In the genomic region with DNA sequence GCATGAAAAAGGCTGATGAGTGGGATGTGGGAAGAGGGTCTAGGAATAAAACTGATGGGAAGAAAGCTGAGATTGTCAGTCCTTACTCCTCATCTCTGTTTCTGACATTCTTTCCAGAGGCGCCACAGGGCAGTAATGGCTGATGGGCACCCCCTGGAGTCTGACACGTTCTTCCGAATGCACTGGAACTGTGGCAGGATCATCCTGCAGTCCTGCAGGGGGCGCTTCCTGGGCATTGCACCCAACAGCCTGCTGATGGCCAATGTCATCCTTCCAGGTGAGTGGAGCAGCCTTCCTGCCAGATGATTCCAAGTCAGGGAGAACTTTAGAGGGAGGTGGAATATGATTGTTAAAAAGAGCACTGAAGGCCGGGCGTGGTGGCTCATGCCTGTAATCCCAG, we compare ENCODE assay signal across 10 cellular contexts. TPM values are rescaled to one million over a fixed set of nuclear protein-coding genes. Genes with fewer than 3 reads are reported as not detected.
DNase-seq lines count a peak whose midpoint lies in the region; ATAC-seq and TF ChIP-seq lines count a peak whose summit lies in the region.
"Had no signal": no experiment of that assay in that cellular context is flagged by ENCODE, and none has a peak within 500 bp of the region (broad histone marks: within the 10 kb centered on the region; RNA-seq: fewer than 3 reads in every experiment).

No MANE protein-coding gene starts in this region.

- no peaks in the 10 kb centered on the region for H3K9me3 Mint-ChIP-seq in GM23338
- H3K9me3 Mint-ChIP-seq in natural killer cell, result no peaks in the 10 kb centered on the region
- H3K9me3 Mint-ChIP-seq: activated T-cell treated with anti-CD3 and anti-CD28 coated beads, Interleukin-2, amount 50 U/mL, for 24 hours had no signal

- no peaks in the 10 kb centered on the region for H3K27me3 ChIP-seq in GM23338 (ENCODE audit: insufficient read depth)

- H3K4me1 Mint-ChIP-seq in GM23338 (peaks cover 16% of the 10 kb centered on the region), natural killer cell (no peaks in the 10 kb centered on the region)

- H2AFZ ChIP-seq in GM23338, result no peak overlapping the region

- intact Hi-C loops in natural killer cell (cut with micrococcal nuclease), result no loop called here

- no peaks in the 10 kb centered on the region for H3K36me3 ChIP-seq in GM23338 (ENCODE audit: insufficient read depth)
- H3K36me3 ChIP-seq: SJSA1 had no signal

- H3K27ac Mint-ChIP-seq in GM23338 (no peak overlapping the region), natural killer cell (no peak overlapping the region)
- H3K27ac Mint-ChIP-seq: activated T-cell treated with anti-CD3 and anti-CD28 coated beads, Interleukin-2, amount 50 U/mL, for 24 hours had no signal

- DNase-seq in AG04449 (ENCODE audit: low read depth, low spot score) (no peak), GM23338 (ENCODE audit: low spot score) (peak; percentile 95), cardiac fibroblast (ENCODE audit: low read depth in 2 of 2) (peak in 1 of 2 donors; percentile 24), natural killer cell (no peak), NCI-H226 (no peak)
- DNase-seq: activated T-cell treated with anti-CD3 and anti-CD28 coated beads, Interleukin-2, amount 50 U/mL, for 24 hours; Kasumi-1 had no signal

- POLR2A ChIA-PET in AG04449 (lab: Yijun Ruan, JAX), result no interaction called here

- H3K4me3 Mint-ChIP-seq in GM23338 (no peak overlapping the region), natural killer cell (no peak overlapping the region)
- H3K4me3 Mint-ChIP-seq: activated T-cell treated with anti-CD3 and anti-CD28 coated beads, Interleukin-2, amount 50 U/mL, for 24 hours had no signal

- peaks cover 11% of the 10 kb centered on the region; the same call in 1 of the 2 replicates for H3K4me1 ChIP-seq in GM23338 (ENCODE audit: insufficient read depth)
- H3K4me1 ChIP-seq: SJSA1 had no signal

- ATAC-seq in GM23338 (peak; percentile 95), natural killer cell (no peak), GM21717 (IDR thresholded peaks at IDR 0.05; ENCODE audit: unreplicated experiment) (no peak)

- H3K79me2 ChIP-seq in GM23338 (replicated peaks; ENCODE audit: insufficient read depth), result no peaks in the 10 kb centered on the region

- H3K4me2 ChIP-seq in GM23338, result no peak overlapping the region

- H4K20me1 ChIP-seq in GM23338 (replicated peaks; ENCODE audit: insufficient read depth), result no peaks in the 10 kb centered on the region

- no peaks in the 10 kb centered on the region for H3K36me3 Mint-ChIP-seq in GM23338 (ENCODE audit: low read depth)
- no peaks in the 10 kb centered on the region for H3K36me3 Mint-ChIP-seq in natural killer cell

- no peaks in the 10 kb centered on the region for H3F3A ChIP-seq in GM23338 (replicated peaks; ENCODE audit: low read depth)

- no peaks in the 10 kb centered on the region for H3K9me2 ChIP-seq in GM23338 (ENCODE audit: insufficient read depth)

- no peak overlapping the region for H3K27ac ChIP-seq in GM23338 (ENCODE audit: low read depth)
- H3K27ac ChIP-seq: SJSA1 had no signal

- TF ChIP-seq CTCF in AG04449 (IDR thresholded peaks at IDR 0.05; ENCODE audit: insufficient read depth, low read length, missing control alignments) (peak; percentile 33), GM23338 (conservative IDR thresholded peaks at IDR 0.05; ENCODE audit: low read depth in 2 of 2) (peak; percentile 94 to 98), cardiac fibroblast (IDR thresholded peaks at IDR 0.05; ENCODE audit: low read depth, low read length) (peak; percentile 38), natural killer cell (IDR thresholded peaks at IDR 0.05) (no peak)

- H3K27me3 Mint-ChIP-seq in GM23338 (ENCODE audit: insufficient read depth, low read depth, poor library complexity), result peaks cover 3% of the 10 kb centered on the region
- no peaks in the 10 kb centered on the region for H3K27me3 Mint-ChIP-seq in natural killer cell (ENCODE audit: low read depth in 2 of 2)
- H3K27me3 Mint-ChIP-seq: activated T-cell treated with anti-CD3 and anti-CD28 coated beads, Interleukin-2, amount 50 U/mL, for 24 hours had no signal

- CTCF ChIA-PET in AG04449 (lab: Yijun Ruan, JAX), result interaction anchor here (0.7 to 1.2 kb wide), 2 partner anchors 111 to 611 kb away, joined by 3 to 4 read pairs; no protein-coding TSS in a partner anchor

- no peak overlapping the region for H3K4me3 ChIP-seq in AG04449 (ENCODE audit: low read depth, low read length)
- no peak overlapping the region for H3K4me3 ChIP-seq in GM23338
- H3K4me3 ChIP-seq in cardiac fibroblast (replicated peaks in 1 of 2; ENCODE audit: low read depth in 2 of 2, low read length in 2 of 2), result no peak overlapping the region
- H3K4me3 ChIP-seq: lung, SJSA1 had no signal

TF ChIP-seq in GM23338, 12 proteins besides CTCF, POLR2A, EP300 and RAD21:
- TF ChIP-seq, protein P1, sequence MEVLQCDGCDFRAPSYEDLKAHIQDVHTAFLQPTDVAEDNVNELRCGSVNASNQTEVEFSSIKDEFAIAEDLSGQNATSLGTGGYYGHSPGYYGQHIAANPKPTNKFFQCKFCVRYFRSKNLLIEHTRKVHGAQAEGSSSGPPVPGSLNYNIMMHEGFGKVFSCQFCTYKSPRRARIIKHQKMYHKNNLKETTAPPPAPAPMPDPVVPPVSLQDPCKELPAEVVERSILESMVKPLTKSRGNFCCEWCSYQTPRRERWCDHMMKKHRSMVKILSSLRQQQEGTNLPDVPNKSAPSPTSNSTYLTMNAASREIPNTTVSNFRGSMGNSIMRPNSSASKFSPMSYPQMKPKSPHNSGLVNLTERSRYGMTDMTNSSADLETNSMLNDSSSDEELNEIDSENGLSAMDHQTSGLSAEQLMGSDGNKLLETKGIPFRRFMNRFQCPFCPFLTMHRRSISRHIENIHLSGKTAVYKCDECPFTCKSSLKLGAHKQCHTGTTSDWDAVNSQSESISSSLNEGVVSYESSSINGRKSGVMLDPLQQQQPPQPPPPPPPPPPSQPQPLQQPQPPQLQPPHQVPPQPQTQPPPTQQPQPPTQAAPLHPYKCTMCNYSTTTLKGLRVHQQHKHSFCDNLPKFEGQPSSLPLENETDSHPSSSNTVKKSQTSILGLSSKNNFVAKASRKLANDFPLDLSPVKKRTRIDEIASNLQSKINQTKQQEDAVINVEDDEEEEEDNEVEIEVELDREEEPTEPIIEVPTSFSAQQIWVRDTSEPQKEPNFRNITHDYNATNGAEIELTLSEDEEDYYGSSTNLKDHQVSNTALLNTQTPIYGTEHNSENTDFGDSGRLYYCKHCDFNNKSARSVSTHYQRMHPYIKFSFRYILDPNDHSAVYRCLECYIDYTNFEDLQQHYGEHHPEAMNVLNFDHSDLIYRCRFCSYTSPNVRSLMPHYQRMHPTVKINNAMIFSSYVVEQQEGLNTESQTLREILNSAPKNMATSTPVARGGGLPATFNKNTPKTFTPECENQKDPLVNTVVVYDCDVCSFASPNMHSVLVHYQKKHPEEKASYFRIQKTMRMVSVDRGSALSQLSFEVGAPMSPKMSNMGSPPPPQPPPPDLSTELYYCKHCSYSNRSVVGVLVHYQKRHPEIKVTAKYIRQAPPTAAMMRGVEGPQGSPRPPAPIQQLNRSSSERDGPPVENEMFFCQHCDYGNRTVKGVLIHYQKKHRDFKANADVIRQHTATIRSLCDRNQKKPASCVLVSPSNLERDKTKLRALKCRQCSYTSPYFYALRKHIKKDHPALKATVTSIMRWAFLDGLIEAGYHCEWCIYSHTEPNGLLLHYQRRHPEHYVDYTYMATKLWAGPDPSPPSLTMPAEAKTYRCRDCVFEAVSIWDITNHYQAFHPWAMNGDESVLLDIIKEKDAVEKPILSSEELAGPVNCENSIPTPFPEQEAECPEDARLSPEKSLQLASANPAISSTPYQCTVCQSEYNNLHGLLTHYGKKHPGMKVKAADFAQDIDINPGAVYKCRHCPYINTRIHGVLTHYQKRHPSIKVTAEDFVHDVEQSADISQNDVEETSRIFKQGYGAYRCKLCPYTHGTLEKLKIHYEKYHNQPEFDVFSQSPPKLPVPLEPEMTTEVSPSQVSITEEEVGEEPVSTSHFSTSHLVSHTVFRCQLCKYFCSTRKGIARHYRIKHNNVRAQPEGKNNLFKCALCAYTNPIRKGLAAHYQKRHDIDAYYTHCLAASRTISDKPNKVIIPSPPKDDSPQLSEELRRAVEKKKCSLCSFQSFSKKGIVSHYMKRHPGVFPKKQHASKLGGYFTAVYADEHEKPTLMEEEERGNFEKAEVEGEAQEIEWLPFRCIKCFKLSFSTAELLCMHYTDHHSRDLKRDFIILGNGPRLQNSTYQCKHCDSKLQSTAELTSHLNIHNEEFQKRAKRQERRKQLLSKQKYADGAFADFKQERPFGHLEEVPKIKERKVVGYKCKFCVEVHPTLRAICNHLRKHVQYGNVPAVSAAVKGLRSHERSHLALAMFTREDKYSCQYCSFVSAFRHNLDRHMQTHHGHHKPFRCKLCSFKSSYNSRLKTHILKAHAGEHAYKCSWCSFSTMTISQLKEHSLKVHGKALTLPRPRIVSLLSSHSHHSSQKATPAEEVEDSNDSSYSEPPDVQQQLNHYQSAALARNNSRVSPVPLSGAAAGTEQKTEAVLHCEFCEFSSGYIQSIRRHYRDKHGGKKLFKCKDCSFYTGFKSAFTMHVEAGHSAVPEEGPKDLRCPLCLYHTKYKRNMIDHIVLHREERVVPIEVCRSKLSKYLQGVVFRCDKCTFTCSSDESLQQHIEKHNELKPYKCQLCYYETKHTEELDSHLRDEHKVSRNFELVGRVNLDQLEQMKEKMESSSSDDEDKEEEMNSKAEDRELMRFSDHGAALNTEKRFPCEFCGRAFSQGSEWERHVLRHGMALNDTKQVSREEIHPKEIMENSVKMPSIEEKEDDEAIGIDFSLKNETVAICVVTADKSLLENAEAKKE (CRISPR knock-in tag; IDR thresholded peaks at IDR 0.05), result peak; percentile 53; the same call in 1 of the 2 replicates
- TF ChIP-seq CREB1 (CRISPR knock-in tag; IDR thresholded peaks at IDR 0.05; ENCODE audit: low read depth) (peak; percentile 54), EZH2 (IDR thresholded peaks at IDR 0.05; ENCODE audit: low read depth, unreplicated experiment) (no peak)

RNA-seq across cellular contexts. Expression of a gene that starts 4.8 kb away (rescaled TPM):
- 0.31 and 3.5 TPM in 2 replicates for total RNA-seq in GM23338 (2014; rRNA removed; shearing (Covaris generic))
- 0.87 TPM in 1 of 2 replicates, not detected in the other for polyA plus RNA-seq in GM23338 (2016; fragmentation: Nextera tagmentation; extraction: Ambion mirVana)
- 1 to 10 TPM; 2.5 to 5.3 (median 3.8) TPM for total RNA-seq in natural killer cell

RNA-seq across cellular contexts. Expression of a gene that starts 10.1 kb away (rescaled TPM):
- total RNA-seq in GM23338 (2014; rRNA removed; shearing (Covaris generic)), result 196 TPM in 2 replicates
- 201 and 206 TPM in 2 replicates for polyA plus RNA-seq in GM23338 (2016; fragmentation: Nextera tagmentation; extraction: Ambion mirVana)
- 100 to 1,000 TPM; 102 to 121 (median 109) TPM for total RNA-seq in natural killer cell

RNA-seq across cellular contexts. Expression of a gene that starts 12.9 kb away (rescaled TPM):
- 17.6 and 21.1 TPM in 2 replicates for total RNA-seq in GM23338 (2014; rRNA removed; shearing (Covaris generic))
- 2.4 and 3.2 TPM in 2 replicates for polyA plus RNA-seq in GM23338 (2016; fragmentation: Nextera tagmentation; extraction: Ambion mirVana)
- 10 to 100 TPM; 26.1 to 32.1 (median 28.7) TPM for total RNA-seq in natural killer cell

RNA-seq across cellular contexts. Expression of a gene that starts 19.6 kb away (rescaled TPM):
- not detected in 2 replicates for total RNA-seq in GM23338 (2014; rRNA removed; shearing (Covaris generic))
- not detected in 2 replicates for polyA plus RNA-seq in GM23338 (2016; fragmentation: Nextera tagmentation; extraction: Ambion mirVana)
- total RNA-seq in natural killer cell, result not detected
- total RNA-seq: lung, SJSA1 had no signal
- polyA plus RNA-seq: lung had no signal

RNA-seq across cellular contexts. Expression of a gene that starts 53.7 kb away (rescaled TPM):
- total RNA-seq in GM23338 (2014; rRNA removed; shearing (Covaris generic)), result 236 and 254 TPM in 2 replicates
- 107 and 112 TPM in 2 replicates for polyA plus RNA-seq in GM23338 (2016; fragmentation: Nextera tagmentation; extraction: Ambion mirVana)
- total RNA-seq in natural killer cell, result 100 to 1,000 TPM; 149 to 188 (median 149) TPM
